ENCODE assay signal across 9 cellular contexts in genomic region chr11:131408011-131408640, GRCh38. TPM values are rescaled to one million over a fixed set of nuclear protein-coding genes. Genes with fewer than 3 reads are reported as not detected.
DNase-seq lines count a peak whose midpoint lies in the region; ATAC-seq, FAIRE-seq and TF ChIP-seq lines count a peak whose summit lies in the region.
"Had no signal": no experiment of that assay in that cellular context is flagged by ENCODE, and none has a peak within 500 bp of the region (broad histone marks: within the 10 kb centered on the region; RNA-seq: fewer than 3 reads in every experiment).

No MANE protein-coding gene starts in this region.

- H3K27ac ChIP-seq in left ventricle myocardium inferior (replicated peaks), result no peak overlapping the region

- H3K4me1 ChIP-seq in left ventricle myocardium inferior, result no peaks in the 10 kb centered on the region

- H3K4me3 ChIP-seq in left ventricle myocardium inferior, result no peak overlapping the region

- peaks cover 0 to 2% of the 10 kb centered on the region in 2 donors for H3K9me3 Mint-ChIP-seq in natural killer cell
- H3K9me3 Mint-ChIP-seq in stimulated activated naive B cell treated with anti-CD40 and anti-IgM and Interleukin-4, amounts not matched to agents 10 μg/mL and 1 μg/mL and 100 μg/mL, for 72 hours, result no peaks in the 10 kb centered on the region

- H3K27me3 Mint-ChIP-seq in natural killer cell (ENCODE audit: low read depth in 2 of 2), result no peaks in the 10 kb centered on the region
- peaks cover 0 to 5% of the 10 kb centered on the region in 2 donors for H3K27me3 Mint-ChIP-seq in stimulated activated naive B cell treated with anti-CD40 and anti-IgM and Interleukin-4, amounts not matched to agents 10 μg/mL and 1 μg/mL and 100 μg/mL, for 72 hours

- no peak for ATAC-seq in natural killer cell
- no peak for ATAC-seq in stimulated activated naive B cell treated with anti-CD40 and anti-IgM and Interleukin-4, amounts not matched to agents 10 μg/mL and 1 μg/mL and 100 μg/mL, for 72 hours (replicated peaks)

- H3K27me3 ChIP-seq in left ventricle myocardium inferior (ENCODE audit: low read depth), result peaks cover 24% of the 10 kb centered on the region

- peak; percentile 85 for TF ChIP-seq CTCF in D721Med (IDR thresholded peaks at IDR 0.05; ENCODE audit: insufficient read depth, missing control alignments)
- peak; percentile 65 for TF ChIP-seq CTCF in left ventricle myocardium inferior (IDR thresholded peaks at IDR 0.05; ENCODE audit: borderline replicate concordance)
- TF ChIP-seq CTCF in natural killer cell (IDR thresholded peaks at IDR 0.05), result no peak

- H3K9me3 ChIP-seq in left ventricle myocardium inferior (replicated peaks), result no peaks in the 10 kb centered on the region

- CTCF ChIA-PET in HEK293T (lab: Yijun Ruan, JAX), result interaction anchor here (0.6 kb wide), 1 partner anchor 182 kb away, joined by 4 read pairs; no protein-coding TSS in a partner anchor

- no peak overlapping the region for H3K27ac Mint-ChIP-seq in natural killer cell
- no peak overlapping the region for H3K27ac Mint-ChIP-seq in stimulated activated naive B cell treated with anti-CD40 and anti-IgM and Interleukin-4, amounts not matched to agents 10 μg/mL and 1 μg/mL and 100 μg/mL, for 72 hours

- in situ Hi-C loops in SK-MEL-5 (cut with HindIII; ENCODE audit: low pct_unique_long_range_greater_than_20kb, low sequenced_read_pairs), result no loop called here

- no peak overlapping the region for H3K4me3 Mint-ChIP-seq in natural killer cell
- no peak overlapping the region for H3K4me3 Mint-ChIP-seq in stimulated activated naive B cell treated with anti-CD40 and anti-IgM and Interleukin-4, amounts not matched to agents 10 μg/mL and 1 μg/mL and 100 μg/mL, for 72 hours

- POLR2A ChIA-PET in HEK293T (lab: Yijun Ruan, JAX), result no interaction called here

- no peaks in the 10 kb centered on the region for H3K36me3 Mint-ChIP-seq in natural killer cell
- H3K36me3 Mint-ChIP-seq in stimulated activated naive B cell treated with anti-CD40 and anti-IgM and Interleukin-4, amounts not matched to agents 10 μg/mL and 1 μg/mL and 100 μg/mL, for 72 hours, result no peaks in the 10 kb centered on the region

- FAIRE-seq in D721Med (lab: Jason Lieb, UNC), result no peak
- FAIRE-seq: endothelial cell of umbilical vein had no signal

- H3K4me1 Mint-ChIP-seq in natural killer cell, result no peaks in the 10 kb centered on the region
- H3K4me1 Mint-ChIP-seq in stimulated activated naive B cell treated with anti-CD40 and anti-IgM and Interleukin-4, amounts not matched to agents 10 μg/mL and 1 μg/mL and 100 μg/mL, for 72 hours, result no peaks in the 10 kb centered on the region

- intact Hi-C loops in left ventricle myocardium inferior (cut with micrococcal nuclease), result no loop called here
- intact Hi-C loops in natural killer cell (cut with micrococcal nuclease), result no loop called here

- no peak for DNase-seq in D721Med (ENCODE audit: insufficient read length, low spot score)
- peak; percentile 31 for DNase-seq in HEK293T (ENCODE audit: extremely low spot score)
- DNase-seq in SK-MEL-5 (ENCODE audit: low read depth, low spot score), result peak; percentile 67
- DNase-seq in left ventricle myocardium inferior, result peak; percentile 25
- DNase-seq in natural killer cell, result no peak
- DNase-seq in stimulated activated CD4-positive, alpha-beta T cell treated with anti-CD3 and anti-CD28 coated beads, Interleukin-4, amount 100 ng/mL, for 1 hour, result no peak
- DNase-seq in NCI-H2029 (lab: John Stamatoyannopoulos, UW), result no peak
- DNase-seq in stimulated activated naive B cell treated with anti-CD40 and anti-IgM and Interleukin-4, amounts not matched to agents 10 μg/mL and 1 μg/mL and 100 μg/mL, for 72 hours, result no peak

- no peaks in the 10 kb centered on the region for H3K36me3 ChIP-seq in left ventricle myocardium inferior

TF ChIP-seq in HEK293T, 16 proteins besides CTCF, POLR2A, EP300 and RAD21:
- no peak for TF ChIP-seq ZNF384 (IDR thresholded peaks at IDR 0.05)
- TF ChIP-seq NFRKB (IDR thresholded peaks at IDR 0.05), result no peak
- no peak for TF ChIP-seq SUZ12 (IDR thresholded peaks at IDR 0.05)
- no peak for TF ChIP-seq TARDBP (IDR thresholded peaks at IDR 0.05)
- TF ChIP-seq L3MBTL2 (conservative IDR thresholded peaks at IDR 0.05), result no peak
- no peak for TF ChIP-seq ELF4 (IDR thresholded peaks at IDR 0.05)

RNA-seq across cellular contexts. Expression of gene NTM, which starts 37.7 kb away (rescaled TPM):
- total RNA-seq in SK-MEL-5 (2014; rRNA removed; shearing (Covaris generic)), result 0.69 and 0.95 TPM in 2 replicates
- 1.2 and 3.0 TPM in 2 replicates for polyA plus RNA-seq in SK-MEL-5 (2015; cell fraction: cytosol; rRNA removed)
- 5.3 and 5.4 TPM in 2 replicates for polyA plus RNA-seq in SK-MEL-5 (2015; cell fraction: nucleus; rRNA removed)
- total RNA-seq in left ventricle myocardium inferior (1.0 TPM), natural killer cell (not detected)

Comparison
In these comparisons a context has a peak if more than half of its experiments do, and no peak if none do; other contexts are left out.
1. DNase-seq: peak in HEK293T (single experiment), SK-MEL-5 (single experiment) and left ventricle myocardium inferior (single experiment); none in D721Med (single experiment), natural killer cell (single experiment), stimulated activated CD4-positive, alpha-beta T cell treated with anti-CD3 and anti-CD28 coated beads, Interleukin-4, amount 100 ng/mL, for 1 hour (single experiment), NCI-H2029 (single experiment) and stimulated activated naive B cell treated with anti-CD40 and anti-IgM and Interleukin-4, amounts not matched to agents 10 μg/mL and 1 μg/mL and 100 μg/mL, for 72 hours (single experiment).